In genomic region chr1:19206947-19207346, GRCh38 we compare ENCODE assay signal across 20 cellular contexts. TPM values are rescaled to one million over a fixed set of nuclear protein-coding genes. Genes with fewer than 3 reads are reported as not detected.
DNase-seq lines count a peak whose midpoint lies in the region; ATAC-seq and TF ChIP-seq lines count a peak whose summit lies in the region.
"Had no signal": no experiment of that assay in that cellular context is flagged by ENCODE, and none has a peak within 500 bp of the region (broad histone marks: within the 10 kb centered on the region; RNA-seq: fewer than 3 reads in every experiment).

No MANE protein-coding gene starts in this region.

- H3K27ac Mint-ChIP-seq in activated naive CD8-positive, alpha-beta T cell, result peak overlapping the region; percentile 69
- H3K27ac Mint-ChIP-seq in naive thymus-derived CD8-positive, alpha-beta T cell, result peak overlapping the region in 6 of 10 donors; percentile 0 to 69 (median 32)

- H3K27me3 ChIP-seq in HAP-1 (ENCODE audit: low read depth), result no peaks in the 10 kb centered on the region
- H3K27me3 ChIP-seq: body of pancreas, MG63 had no signal

- POLR2A ChIA-PET in HEK293 (lab: Yijun Ruan, JAX), result no interaction called here
- POLR2A ChIA-PET in naive thymus-derived CD8-positive, alpha-beta T cell (lab: Charles Lee), result interaction anchor here (0.8 kb wide), 1 partner anchor 45 kb away, joined by 3 read pairs; the partner anchor contains the start of gene MRTO4

- peak; percentile 15 for DNase-seq in DMS 273 (lab: John Stamatoyannopoulos, UW; ENCODE audit: unreplicated experiment)
- DNase-seq in DMS 273 treated with DMSO at 0.1 percent for 48 hours (lab: John Stamatoyannopoulos, UW), result no peak
- no peak for DNase-seq in naive thymus-derived CD8-positive, alpha-beta T cell
- DNase-seq in foreskin melanocyte, result no peak
- no peak for DNase-seq in head of caudate nucleus
- no peak for DNase-seq in HAP-1 (ENCODE audit: low spot score in 2 of 2)
- DNase-seq: activated CD4-positive, alpha-beta T cell treated with anti-CD3 and anti-CD28 coated beads for 1 hour; body of pancreas; HCEC 1CT; hypothalamus; MG63; naive B cell; NCI-H2171; NK-92 treated with Interleukin-12 subunit alpha and Interleukin-12 subunit beta, amount 100 ng/mL, for 24 hours; right cardiac atrium had no signal

- no peak overlapping the region for H3K27ac ChIP-seq in HEK293 (ENCODE audit: extremely low read depth, low read depth, low read length)
- H3K27ac ChIP-seq: 22Rv1, body of pancreas had no signal

- CTCF ChIA-PET in HEK293 (lab: Yijun Ruan, JAX), result interaction anchor here (0.5 kb wide), 1 partner anchor 12 kb away, joined by 3 read pairs; no protein-coding TSS in a partner anchor

- no peaks in the 10 kb centered on the region for H3K27me3 Mint-ChIP-seq in activated naive CD8-positive, alpha-beta T cell
- H3K27me3 Mint-ChIP-seq in naive thymus-derived CD8-positive, alpha-beta T cell, result peaks cover 0 to 3% (median 0%) of the 10 kb centered on the region in 5 donors
- H3K27me3 Mint-ChIP-seq: naive B cell had no signal

- H3K36me3 ChIP-seq in HEK293 (ENCODE audit: control insufficient read depth in 2 of 2, insufficient read depth in 1 of 2, low read length in 2 of 2), result peaks cover 0 to 10% of the 10 kb centered on the region in 2 experiments; a peak in 1 of 3 replicates
- H3K36me3 ChIP-seq in HAP-1 (replicated peaks), result peaks cover 15% of the 10 kb centered on the region

- H3K4me3 ChIP-seq in HEK293 (ENCODE audit: low read depth, low read length) (no peak overlapping the region), HAP-1 (no peak overlapping the region)
- H3K4me3 ChIP-seq: body of pancreas, MG63 had no signal

- intact Hi-C loops in head of caudate nucleus (cut with DNase I), result no loop called here

- no peak for ATAC-seq in naive thymus-derived CD8-positive, alpha-beta T cell
- ATAC-seq: body of pancreas, left lobe of liver, right cardiac atrium, SK-N-SH treated with all-trans-retinoic acid at 6 μM for 48 hours had no signal

- peaks cover 7% of the 10 kb centered on the region for H3K36me3 Mint-ChIP-seq in activated naive CD8-positive, alpha-beta T cell
- H3K36me3 Mint-ChIP-seq in naive thymus-derived CD8-positive, alpha-beta T cell, result peaks cover 0 to 24% (median 0%) of the 10 kb centered on the region in 3 donors
- H3K36me3 Mint-ChIP-seq: naive B cell had no signal

- no peaks in the 10 kb centered on the region for H3K9me3 ChIP-seq in HEK293 (ENCODE audit: control insufficient read depth, insufficient read depth, low read depth, low read length)
- no peaks in the 10 kb centered on the region for H3K9me3 ChIP-seq in HAP-1
- H3K9me3 ChIP-seq: body of pancreas, MG63 had no signal

- H3K4me3 Mint-ChIP-seq in activated naive CD8-positive, alpha-beta T cell, result peak overlapping the region; percentile 60
- H3K4me3 Mint-ChIP-seq in naive thymus-derived CD8-positive, alpha-beta T cell, result peak overlapping the region in 9 of 10 donors; percentile 3 to 71 (median 34)

- TF ChIP-seq CTCF in HEK293 (tag by site-specific recombination; IDR thresholded peaks at IDR 0.05), result no peak

- peaks cover 73% of the 10 kb centered on the region for H3K4me1 Mint-ChIP-seq in activated naive CD8-positive, alpha-beta T cell (ENCODE audit: low read depth)
- peaks cover 39 to 85% (median 84%) of the 10 kb centered on the region in 4 donors for H3K4me1 Mint-ChIP-seq in naive thymus-derived CD8-positive, alpha-beta T cell

- no peaks in the 10 kb centered on the region for H3K9me3 Mint-ChIP-seq in activated naive CD8-positive, alpha-beta T cell (ENCODE audit: low read depth)
- no peaks in the 10 kb centered on the region for H3K9me3 Mint-ChIP-seq in naive thymus-derived CD8-positive, alpha-beta T cell
- H3K9me3 Mint-ChIP-seq: naive B cell had no signal

- in situ Hi-C loops in HAP-1 (cut with MboI; ENCODE audit: low sequenced_read_pairs), result no loop called here

- H3K4me1 ChIP-seq in HEK293 (ENCODE audit: control insufficient read depth, insufficient read depth, low read length) (peaks cover 7% of the 10 kb centered on the region), HAP-1 (peaks cover 12% of the 10 kb centered on the region)

TF ChIP-seq in HEK293, 187 proteins besides CTCF, POLR2A, EP300 and RAD21:
- TF ChIP-seq ZNF677 (tag by site-specific recombination; IDR thresholded peaks at IDR 0.05) (peak; percentile 85), BCL11A (tag by site-specific recombination; IDR thresholded peaks at IDR 0.05; ENCODE audit: low read depth) (no peak)

RNA-seq across cellular contexts. Expression of gene UBR4, which starts 3.1 kb away (rescaled TPM):
- 100 to 1,000 TPM; 147 to 156 TPM for total RNA-seq in naive thymus-derived CD8-positive, alpha-beta T cell
- polyA plus RNA-seq in naive thymus-derived CD8-positive, alpha-beta T cell, result 10 to 100 TPM; 10.2 to 23.0 (median 17.0) TPM

RNA-seq across cellular contexts. Expression of gene EMC1, which starts 44.4 kb away (rescaled TPM):
- total RNA-seq in naive thymus-derived CD8-positive, alpha-beta T cell, result 10 to 100 TPM; 37.9 to 38.9 TPM
- polyA plus RNA-seq in naive thymus-derived CD8-positive, alpha-beta T cell, result 10 to 100 TPM; 16.1 to 22.4 (median 21.0) TPM

RNA-seq across cellular contexts. Expression of gene MRTO4, which starts 44.7 kb away (rescaled TPM):
- 10 to 100 TPM; 27.6 to 38.0 TPM for total RNA-seq in naive thymus-derived CD8-positive, alpha-beta T cell
- polyA plus RNA-seq in naive thymus-derived CD8-positive, alpha-beta T cell, result 10 to 100 TPM; 24.7 to 37.4 (median 34.7) TPM
